Comparison of ENCODE assay signal across 8 cellular contexts in genomic region chr12:752673-753400, GRCh38. TPM values are rescaled to one million over a fixed set of nuclear protein-coding genes. Genes with fewer than 3 reads are reported as not detected.
DNase-seq lines count a peak whose midpoint lies in the region; ATAC-seq and TF ChIP-seq lines count a peak whose summit lies in the region.

No MANE protein-coding gene starts in this region.

- H2BK120ac ChIP-seq in mesendoderm (ENCODE audit: low read depth, low read length), result no peak overlapping the region

- peak overlapping the region; percentile 56 for H2BK5ac ChIP-seq in mesendoderm (ENCODE audit: low read length)

- H3K18ac ChIP-seq in mesendoderm (ENCODE audit: low read length), result peak overlapping the region; percentile 99

- H3K4me1 ChIP-seq in mesendoderm (ENCODE audit: control insufficient read depth, low read depth, low read length), result no peaks in the 10 kb centered on the region
- H3K4me1 ChIP-seq in subcutaneous abdominal adipose tissue (ENCODE audit: control insufficient read depth in 5 of 5, insufficient read depth in 5 of 5, low read length in 5 of 5), result peaks cover 2 to 56% (median 53%) of the 10 kb centered on the region in 5 donors

- no peaks in the 10 kb centered on the region for H3K9me3 ChIP-seq in subcutaneous abdominal adipose tissue (ENCODE audit: control insufficient read depth in 5 of 5, low read length in 5 of 5)

- peak overlapping the region; percentile 97 for H3K27ac ChIP-seq in mesendoderm (ENCODE audit: low read depth, low read length)
- peak overlapping the region; percentile 92 for H3K27ac ChIP-seq in subcutaneous abdominal adipose tissue (ENCODE audit: low read depth, low read length)

- ATAC-seq in GM21381 (IDR thresholded peaks at IDR 0.05; ENCODE audit: unreplicated experiment) (peak; percentile 34), activated B cell treated with CpG ODN at 0.5 μM for 24 hours (ENCODE audit: low read depth) (peak; percentile 25)
- ATAC-seq in effector memory CD8-positive, alpha-beta T cell (replicated peaks), result peak; percentile 24

- H3K4me2 ChIP-seq in mesendoderm (ENCODE audit: low read length), result peak overlapping the region; percentile 98

- H3K4me1 Mint-ChIP-seq in activated B cell treated with CpG ODN at 0.5 μM for 24 hours, result peaks cover 35% of the 10 kb centered on the region
- peaks cover 21 to 31% of the 10 kb centered on the region in 2 donors for H3K4me1 Mint-ChIP-seq in effector memory CD8-positive, alpha-beta T cell (ENCODE audit: low read depth in 2 of 2)

- no peak overlapping the region for H4K8ac ChIP-seq in mesendoderm (ENCODE audit: low read depth, low read length)

- H3K56ac ChIP-seq in mesendoderm (ENCODE audit: low read length), result peak overlapping the region; percentile 98

- no peak overlapping the region for H4K5ac ChIP-seq in mesendoderm (ENCODE audit: low read length)

- peak overlapping the region; percentile 96 for H3K4ac ChIP-seq in mesendoderm (ENCODE audit: low read depth, low read length)

- peak overlapping the region; percentile 69 for H3K23ac ChIP-seq in mesendoderm (ENCODE audit: low read length)

- no peak overlapping the region for H3K27ac Mint-ChIP-seq in activated B cell treated with CpG ODN at 0.5 μM for 24 hours
- peak overlapping the region in 1 of 2 donors; percentile 96 for H3K27ac Mint-ChIP-seq in effector memory CD8-positive, alpha-beta T cell

- peaks cover 39% of the 10 kb centered on the region for H3K79me2 ChIP-seq in mesendoderm (ENCODE audit: control insufficient read depth, insufficient read depth, low read length)

- DNase-seq in ELR (ENCODE audit: low read depth) (peak; percentile 67), HT-29 (ENCODE audit: low spot score) (peak; percentile 58), activated B cell treated with CpG ODN at 0.5 μM for 24 hours (no peak), mesendoderm (peak; percentile 67), DMS79 (lab: John Stamatoyannopoulos, UW) (no peak)
- peak; percentile 25 to 42 (median 40) for DNase-seq in effector memory CD8-positive, alpha-beta T cell

- H3K9me3 Mint-ChIP-seq in activated B cell treated with CpG ODN at 0.5 μM for 24 hours, result no peaks in the 10 kb centered on the region
- no peaks in the 10 kb centered on the region for H3K9me3 Mint-ChIP-seq in effector memory CD8-positive, alpha-beta T cell

- peak overlapping the region; percentile 93 for H3K4me3 Mint-ChIP-seq in activated B cell treated with CpG ODN at 0.5 μM for 24 hours
- H3K4me3 Mint-ChIP-seq in effector memory CD8-positive, alpha-beta T cell, result peak overlapping the region in 1 of 2 donors; percentile 91

- H2AK5ac ChIP-seq in mesendoderm (ENCODE audit: low read length), result no peak overlapping the region

- H3K79me1 ChIP-seq in mesendoderm (ENCODE audit: low read length), result peaks cover 4% of the 10 kb centered on the region

- H2BK15ac ChIP-seq in mesendoderm (replicated peaks; ENCODE audit: low read depth), result no peak overlapping the region

- H3K9ac ChIP-seq in mesendoderm (ENCODE audit: low read length) (peak overlapping the region; percentile 92), subcutaneous abdominal adipose tissue (ENCODE audit: low read length in 5 of 5) (peak overlapping the region in 4 of 5 donors; percentile 85 to 92 (median 88))

- WGBS in mesendoderm (ENCODE audit: extremely low coverage, insufficient coverage, low lambda C conversion rate), result no CpG with 5 or more reads among the region's 86 CpGs

- intact Hi-C loops in activated B cell treated with CpG ODN at 0.5 μM for 24 hours (cut with micrococcal nuclease), result loop anchor here (1.0 to 2.0 kb wide), 6 partner anchors 84 to 840 kb away; partner anchors contain the start of genes ERC1, KDM5A and RAD52

- CTCF ChIA-PET in activated B cell treated with CpG ODN at 0.5 μM for 24 hours (lab: Charles Lee), result interaction anchor here (1.1 to 6.2 kb wide), 8 partner anchors 58 to 183 kb away, joined by 5 to 87 read pairs (median 26); no protein-coding TSS in a partner anchor

- TF ChIP-seq CTCF in activated B cell treated with CpG ODN at 0.5 μM for 24 hours (IDR thresholded peaks at IDR 0.05), result no peak

- H3K27me3 Mint-ChIP-seq in activated B cell treated with CpG ODN at 0.5 μM for 24 hours, result no peaks in the 10 kb centered on the region
- H3K27me3 Mint-ChIP-seq in effector memory CD8-positive, alpha-beta T cell, result no peaks in the 10 kb centered on the region

- POLR2A ChIA-PET in activated B cell treated with CpG ODN at 0.5 μM for 24 hours (lab: Charles Lee), result interaction anchor here (0.6 to 5.6 kb wide), 19 partner anchors 11 to 849 kb away, joined by 3 to 93 read pairs (median 8); partner anchors contain the start of gene RAD52

- H3K27me3 ChIP-seq in mesendoderm (ENCODE audit: insufficient read depth, low read length, poor library complexity) (no peaks in the 10 kb centered on the region), subcutaneous abdominal adipose tissue (ENCODE audit: control insufficient read depth in 5 of 5, insufficient read depth in 4 of 5, low read length in 5 of 5) (no peaks in the 10 kb centered on the region)

- no peaks in the 10 kb centered on the region for H3K36me3 ChIP-seq in mesendoderm (ENCODE audit: control insufficient read depth, insufficient read depth, low read length)
- no peaks in the 10 kb centered on the region for H3K36me3 ChIP-seq in subcutaneous abdominal adipose tissue (ENCODE audit: control insufficient read depth in 5 of 5, insufficient read depth in 5 of 5, low read length in 5 of 5)

- peaks cover 20% of the 10 kb centered on the region for H3K36me3 Mint-ChIP-seq in activated B cell treated with CpG ODN at 0.5 μM for 24 hours (ENCODE audit: low read depth)
- H3K36me3 Mint-ChIP-seq in effector memory CD8-positive, alpha-beta T cell (ENCODE audit: insufficient read depth), result peaks cover 28% of the 10 kb centered on the region

- H3K4me3 ChIP-seq in mesendoderm (ENCODE audit: low read length) (peak overlapping the region; percentile 62), subcutaneous abdominal adipose tissue (ENCODE audit: low read depth in 1 of 5, low read length in 5 of 5) (peak overlapping the region in 4 of 5 donors; percentile 77 to 92 (median 85))

RNA-seq across cellular contexts. Expression of gene WNK1, which starts 0.5 kb away (rescaled TPM):
- total RNA-seq in HT-29 (2014; rRNA removed; shearing (Covaris generic)), result 74.1 and 89.6 TPM in 2 replicates
- 142 and 155 TPM in 2 replicates for total RNA-seq in activated B cell treated with CpG ODN at 0.5 μM for 24 hours
- polyA plus RNA-seq in mesendoderm (2013, experiment 1 of 2), result 61.9 TPM
- polyA plus RNA-seq in mesendoderm (2013, experiment 2 of 2), result 59.9 TPM

Comparison
In these comparisons a context has a peak if more than half of its experiments do, and no peak if none do; other contexts are left out.
1. DNase-seq: peak in ELR (single experiment), HT-29 (single experiment), effector memory CD8-positive, alpha-beta T cell (3 of 3) and mesendoderm (single experiment); none in activated B cell treated with CpG ODN at 0.5 μM for 24 hours (single experiment) and DMS79 (single experiment).
2. Peak in every context shown above with its lines, with median percentiles within 50 percentile points of each other: ATAC-seq.